In genomic region chr3:134797080-134797801, GRCh38 we compare ENCODE assay signal across 9 cellular contexts. TPM values are rescaled to one million over a fixed set of nuclear protein-coding genes. Genes with fewer than 3 reads are reported as not detected.
A peak's percentile ranks its signal among the peaks of the same experiment; 100 is the strongest.
DNase-seq lines count a peak whose midpoint lies in the region; ATAC-seq and TF ChIP-seq lines count a peak whose summit lies in the region.
"Had no signal": no experiment of that assay in that cellular context is flagged by ENCODE, and none has a peak within 500 bp of the region (broad histone marks: within the 10 kb centered on the region; RNA-seq: fewer than 3 reads in every experiment).

No MANE protein-coding gene starts in this region.

- H3K36me3 Mint-ChIP-seq in GM23338 (ENCODE audit: low read depth) (no peaks in the 10 kb centered on the region; the same call in 2 of the 3 replicates), Calu3 (ENCODE audit: insufficient read depth, unreplicated experiment) (peaks cover 11% of the 10 kb centered on the region)
- H3K36me3 Mint-ChIP-seq in activated T-helper 1 cell treated with anti-CD3 and anti-CD28 coated beads, Interleukin-12 subunit alpha, Interleukin-12 subunit beta, Interleukin-2, Interleukin-4 antibody, amounts not matched to agents 30 ng/mL and 10 ng/mL and 1 ng/mL, durations not matched to agents 14 hours and 24 hours and 36 hours (ENCODE audit: low read depth): no peaks in the 10 kb centered on the region

- H3K36me3 ChIP-seq in GM23338 (ENCODE audit: insufficient read depth) (no peaks in the 10 kb centered on the region), iPS-20b (ENCODE audit: insufficient read depth, low read depth, low read length) (no peaks in the 10 kb centered on the region), skeletal muscle tissue (ENCODE audit: control insufficient read depth in 3 of 3, insufficient read depth in 3 of 3, low read length in 3 of 3) (no peaks in the 10 kb centered on the region)

- TF ChIP-seq CTCF in GM23338 (conservative IDR thresholded peaks at IDR 0.05; ENCODE audit: low read depth in 2 of 2) (no peak), Calu3 (IDR thresholded peaks at IDR 0.05; ENCODE audit: unreplicated experiment) (no peak)

- CTCF ChIA-PET in Calu3 (lab: Charles Lee): no interaction called here

- H3K27ac ChIP-seq in GM23338 (ENCODE audit: low read depth): no peak overlapping the region
- H3K27ac ChIP-seq in iPS-20b (ENCODE audit: low read length): no peak overlapping the region
- H3K27ac ChIP-seq in skeletal muscle tissue (ENCODE audit: low read depth, low read length): no peak overlapping the region

- ATAC-seq in GM23338 (no peak), HG02884 (IDR thresholded peaks at IDR 0.05; ENCODE audit: unreplicated experiment) (no peak)
- ATAC-seq: left colon, Panc1 had no signal

- peaks cover 4% of the 10 kb centered on the region; the same call in 1 of the 2 replicates for H3K79me2 ChIP-seq in GM23338 (replicated peaks; ENCODE audit: insufficient read depth)

- peaks cover 43% of the 10 kb centered on the region for H3K27me3 Mint-ChIP-seq in GM23338 (ENCODE audit: insufficient read depth, low read depth, poor library complexity)
- H3K27me3 Mint-ChIP-seq in activated T-helper 1 cell treated with anti-CD3 and anti-CD28 coated beads, Interleukin-12 subunit alpha, Interleukin-12 subunit beta, Interleukin-2, Interleukin-4 antibody, amounts not matched to agents 30 ng/mL and 10 ng/mL and 1 ng/mL, durations not matched to agents 14 hours and 24 hours and 36 hours (ENCODE audit: insufficient read depth): peaks cover 54% of the 10 kb centered on the region
- H3K27me3 Mint-ChIP-seq in Calu3 (ENCODE audit: unreplicated experiment): peaks cover 94% of the 10 kb centered on the region

- H2AFZ ChIP-seq in GM23338: peak overlapping the region; percentile 96

- no peaks in the 10 kb centered on the region for H3F3A ChIP-seq in GM23338 (replicated peaks; ENCODE audit: low read depth)

- DNase-seq in GM23338 (ENCODE audit: low spot score): peak; percentile 32
- no peak for DNase-seq in activated T-helper 1 cell treated with anti-CD3 and anti-CD28 coated beads, Interleukin-12 subunit alpha, Interleukin-12 subunit beta, Interleukin-2, Interleukin-4 antibody, amounts not matched to agents 30 ng/mL and 10 ng/mL and 1 ng/mL, durations not matched to agents 14 hours and 24 hours and 36 hours (ENCODE audit: low spot score)
- DNase-seq in SKM-1 (lab: John Stamatoyannopoulos, UW; ENCODE audit: unreplicated experiment): no peak
- no peak for DNase-seq in Calu3
- DNase-seq: left colon had no signal

- H3K27me3 ChIP-seq in GM23338 (ENCODE audit: insufficient read depth): peaks cover 47% of the 10 kb centered on the region
- peaks cover 73% of the 10 kb centered on the region for H3K27me3 ChIP-seq in iPS-20b (ENCODE audit: insufficient read depth, low read length)
- peaks cover 0 to 12% (median 7%) of the 10 kb centered on the region in 3 donors for H3K27me3 ChIP-seq in skeletal muscle tissue (ENCODE audit: control insufficient read depth in 3 of 3, insufficient read depth in 3 of 3, low read length in 3 of 3)

- H3K4me3 Mint-ChIP-seq in GM23338 (peak overlapping the region; percentile 94), Calu3 (ENCODE audit: low read depth, unreplicated experiment) (no peak overlapping the region)
- peak overlapping the region; percentile 80 for H3K4me3 Mint-ChIP-seq in activated T-helper 1 cell treated with anti-CD3 and anti-CD28 coated beads, Interleukin-12 subunit alpha, Interleukin-12 subunit beta, Interleukin-2, Interleukin-4 antibody, amounts not matched to agents 30 ng/mL and 10 ng/mL and 1 ng/mL, durations not matched to agents 14 hours and 24 hours and 36 hours

- no peaks in the 10 kb centered on the region for H3K9me3 Mint-ChIP-seq in GM23338
- no peaks in the 10 kb centered on the region for H3K9me3 Mint-ChIP-seq in activated T-helper 1 cell treated with anti-CD3 and anti-CD28 coated beads, Interleukin-12 subunit alpha, Interleukin-12 subunit beta, Interleukin-2, Interleukin-4 antibody, amounts not matched to agents 30 ng/mL and 10 ng/mL and 1 ng/mL, durations not matched to agents 14 hours and 24 hours and 36 hours
- H3K9me3 Mint-ChIP-seq in Calu3 (ENCODE audit: low read depth, unreplicated experiment): no peaks in the 10 kb centered on the region

- BruUV-seq in Calu3 (replicated peaks; lab: Mats Ljungman, UMichigan): no TSS peak

- no peaks in the 10 kb centered on the region for H4K20me1 ChIP-seq in GM23338 (replicated peaks; ENCODE audit: insufficient read depth)

- H3K27ac Mint-ChIP-seq in GM23338 (no peak overlapping the region), Calu3 (ENCODE audit: unreplicated experiment) (no peak overlapping the region)
- no peak overlapping the region for H3K27ac Mint-ChIP-seq in activated T-helper 1 cell treated with anti-CD3 and anti-CD28 coated beads, Interleukin-12 subunit alpha, Interleukin-12 subunit beta, Interleukin-2, Interleukin-4 antibody, amounts not matched to agents 30 ng/mL and 10 ng/mL and 1 ng/mL, durations not matched to agents 14 hours and 24 hours and 36 hours

- H3K9ac ChIP-seq in iPS-20b (ENCODE audit: low read depth, low read length) (peak overlapping the region; percentile 37; the same call in 1 of the 2 replicates), skeletal muscle tissue (ENCODE audit: low read depth in 1 of 3, low read length in 3 of 3) (peak overlapping the region; percentile 43 to 86 (median 81))

- intact Hi-C loops in activated T-helper 1 cell treated with anti-CD3 and anti-CD28 coated beads, Interleukin-12 subunit alpha, Interleukin-12 subunit beta, Interleukin-2, Interleukin-4 antibody, amounts not matched to agents 30 ng/mL and 10 ng/mL and 1 ng/mL, durations not matched to agents 14 hours and 24 hours and 36 hours (cut with micrococcal nuclease): loop anchor here (5.0 to 10.0 kb wide), 2 partner anchors 178 to 445 kb away; no protein-coding TSS in a partner anchor
- intact Hi-C loops in Calu3 (cut with micrococcal nuclease; ENCODE audit: unreplicated experiment): no loop called here

- peaks cover 12% of the 10 kb centered on the region for H3K4me1 ChIP-seq in GM23338 (ENCODE audit: insufficient read depth)
- peaks cover 24% of the 10 kb centered on the region for H3K4me1 ChIP-seq in iPS-20b (ENCODE audit: insufficient read depth, low read length)
- H3K4me1 ChIP-seq in skeletal muscle tissue (ENCODE audit: control insufficient read depth in 3 of 3, insufficient read depth in 3 of 3, low read length in 3 of 3): peaks cover 35 to 68% (median 39%) of the 10 kb centered on the region in 3 donors

- H3K4me3 ChIP-seq in GM23338 (peak overlapping the region; percentile 81), iPS-20b (ENCODE audit: low read length) (peak overlapping the region; percentile 83), skeletal muscle tissue (ENCODE audit: low read length in 3 of 3) (peak overlapping the region; percentile 78 to 89 (median 86))

- H3K9me3 ChIP-seq in iPS-20b (ENCODE audit: insufficient read depth, low read depth, low read length): no peaks in the 10 kb centered on the region
- H3K9me3 ChIP-seq in skeletal muscle tissue (ENCODE audit: control insufficient read depth in 3 of 3, low read length in 3 of 3): no peaks in the 10 kb centered on the region

- no peaks in the 10 kb centered on the region for H3K9me2 ChIP-seq in GM23338 (ENCODE audit: insufficient read depth)

- peak overlapping the region; percentile 99 for H3K4me2 ChIP-seq in GM23338

- peaks cover 38% of the 10 kb centered on the region for H3K4me1 Mint-ChIP-seq in GM23338
- peaks cover 56% of the 10 kb centered on the region for H3K4me1 Mint-ChIP-seq in activated T-helper 1 cell treated with anti-CD3 and anti-CD28 coated beads, Interleukin-12 subunit alpha, Interleukin-12 subunit beta, Interleukin-2, Interleukin-4 antibody, amounts not matched to agents 30 ng/mL and 10 ng/mL and 1 ng/mL, durations not matched to agents 14 hours and 24 hours and 36 hours (ENCODE audit: low read depth)
- peaks cover 14% of the 10 kb centered on the region for H3K4me1 Mint-ChIP-seq in Calu3 (ENCODE audit: low read depth, unreplicated experiment)

TF ChIP-seq in GM23338, 12 proteins besides CTCF, POLR2A, EP300 and RAD21:
- TF ChIP-seq CREB1 (CRISPR knock-in tag; IDR thresholded peaks at IDR 0.05; ENCODE audit: low read depth) (no peak), NANOG (IDR thresholded peaks at IDR 0.05; ENCODE audit: borderline replicate concordance) (no peak), EZH2 (IDR thresholded peaks at IDR 0.05; ENCODE audit: low read depth, unreplicated experiment) (peak; percentile 14), ETS1 (IDR thresholded peaks at IDR 0.05) (no peak), ZNF114 (CRISPR knock-in tag; IDR thresholded peaks at IDR 0.05) (no peak), ZNF331 (CRISPR knock-in tag; IDR thresholded peaks at IDR 0.05; ENCODE audit: low read depth) (no peak), EZH2phosphoT487 (IDR thresholded peaks at IDR 0.05; ENCODE audit: unreplicated experiment) (no peak)

RNA-seq across cellular contexts. Expression of gene EPHB1, which starts 2.2 kb away (rescaled TPM):
- total RNA-seq in GM23338 (2014; rRNA removed; shearing (Covaris generic)): 5.2 and 5.6 TPM in 2 replicates
- 2.7 and 3.1 TPM in 2 replicates for polyA plus RNA-seq in GM23338 (2016; fragmentation: Nextera tagmentation; extraction: Ambion mirVana)
- 5.0 and 5.2 TPM in 2 replicates for total RNA-seq in activated T-helper 1 cell treated with anti-CD3 and anti-CD28 coated beads, Interleukin-12 subunit alpha, Interleukin-12 subunit beta, Interleukin-2, Interleukin-4 antibody, amounts not matched to agents 30 ng/mL and 10 ng/mL and 1 ng/mL, durations not matched to agents 14 hours and 24 hours and 36 hours
- 5.7 TPM for total RNA-seq in skeletal muscle tissue
- 0.73 and 0.81 TPM in 2 replicates for total RNA-seq in Calu3 (2022)
